In genomic region chr22:37955825-37956397, GRCh38 we compare ENCODE assay signal across 2 cellular contexts.
TF ChIP-seq lines count a peak whose summit lies in the region.
"Not testable (repeated sequence)": the region's sequence is repeated elsewhere in the genome, so short reads cannot be mapped to it uniquely, and the experiment has no call there.

No MANE protein-coding gene starts in this region.

TF ChIP-seq in HepG2, 621 proteins besides CTCF, POLR2A, EP300 and RAD21 (continues in another document):
- peak; percentile 24; the same call in 1 of the 2 replicates for TF ChIP-seq PITX1 (CRISPR knock-in tag; IDR thresholded peaks at IDR 0.05)
- TF ChIP-seq, protein P1, sequence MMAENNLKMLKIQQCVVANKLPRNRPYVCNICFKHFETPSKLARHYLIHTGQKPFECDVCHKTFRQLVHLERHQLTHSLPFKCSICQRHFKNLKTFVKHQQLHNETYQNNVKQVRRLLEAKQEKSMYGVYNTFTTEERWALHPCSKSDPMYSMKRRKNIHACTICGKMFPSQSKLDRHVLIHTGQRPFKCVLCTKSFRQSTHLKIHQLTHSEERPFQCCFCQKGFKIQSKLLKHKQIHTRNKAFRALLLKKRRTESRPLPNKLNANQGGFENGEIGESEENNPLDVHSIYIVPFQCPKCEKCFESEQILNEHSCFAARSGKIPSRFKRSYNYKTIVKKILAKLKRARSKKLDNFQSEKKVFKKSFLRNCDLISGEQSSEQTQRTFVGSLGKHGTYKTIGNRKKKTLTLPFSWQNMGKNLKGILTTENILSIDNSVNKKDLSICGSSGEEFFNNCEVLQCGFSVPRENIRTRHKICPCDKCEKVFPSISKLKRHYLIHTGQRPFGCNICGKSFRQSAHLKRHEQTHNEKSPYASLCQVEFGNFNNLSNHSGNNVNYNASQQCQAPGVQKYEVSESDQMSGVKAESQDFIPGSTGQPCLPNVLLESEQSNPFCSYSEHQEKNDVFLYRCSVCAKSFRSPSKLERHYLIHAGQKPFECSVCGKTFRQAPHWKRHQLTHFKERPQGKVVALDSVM (CRISPR knock-in tag; IDR thresholded peaks at IDR 0.05) = peak; percentile 91
- TF ChIP-seq NR2F6 (IDR thresholded peaks at IDR 0.05) = peak; percentile 42; the same call in 1 of the 2 replicates
- peak; percentile 19; the same call in 1 of the 2 replicates for TF ChIP-seq NR2F6 (CRISPR knock-in tag; IDR thresholded peaks at IDR 0.05)
- peak; percentile 43 for TF ChIP-seq SKI (IDR thresholded peaks at IDR 0.05; ENCODE audit: partially characterized antibody)
- not testable (repeated sequence) for TF ChIP-seq FOXP1 (IDR thresholded peaks at IDR 0.05); GABPA (IDR thresholded peaks at IDR 0.05; ENCODE audit: low read depth, low read length)
- TF ChIP-seq FOXP1 (CRISPR knock-in tag; IDR thresholded peaks at IDR 0.05) = peak; percentile 68; the same call in 1 of the 2 replicates
- TF ChIP-seq, protein P2, sequence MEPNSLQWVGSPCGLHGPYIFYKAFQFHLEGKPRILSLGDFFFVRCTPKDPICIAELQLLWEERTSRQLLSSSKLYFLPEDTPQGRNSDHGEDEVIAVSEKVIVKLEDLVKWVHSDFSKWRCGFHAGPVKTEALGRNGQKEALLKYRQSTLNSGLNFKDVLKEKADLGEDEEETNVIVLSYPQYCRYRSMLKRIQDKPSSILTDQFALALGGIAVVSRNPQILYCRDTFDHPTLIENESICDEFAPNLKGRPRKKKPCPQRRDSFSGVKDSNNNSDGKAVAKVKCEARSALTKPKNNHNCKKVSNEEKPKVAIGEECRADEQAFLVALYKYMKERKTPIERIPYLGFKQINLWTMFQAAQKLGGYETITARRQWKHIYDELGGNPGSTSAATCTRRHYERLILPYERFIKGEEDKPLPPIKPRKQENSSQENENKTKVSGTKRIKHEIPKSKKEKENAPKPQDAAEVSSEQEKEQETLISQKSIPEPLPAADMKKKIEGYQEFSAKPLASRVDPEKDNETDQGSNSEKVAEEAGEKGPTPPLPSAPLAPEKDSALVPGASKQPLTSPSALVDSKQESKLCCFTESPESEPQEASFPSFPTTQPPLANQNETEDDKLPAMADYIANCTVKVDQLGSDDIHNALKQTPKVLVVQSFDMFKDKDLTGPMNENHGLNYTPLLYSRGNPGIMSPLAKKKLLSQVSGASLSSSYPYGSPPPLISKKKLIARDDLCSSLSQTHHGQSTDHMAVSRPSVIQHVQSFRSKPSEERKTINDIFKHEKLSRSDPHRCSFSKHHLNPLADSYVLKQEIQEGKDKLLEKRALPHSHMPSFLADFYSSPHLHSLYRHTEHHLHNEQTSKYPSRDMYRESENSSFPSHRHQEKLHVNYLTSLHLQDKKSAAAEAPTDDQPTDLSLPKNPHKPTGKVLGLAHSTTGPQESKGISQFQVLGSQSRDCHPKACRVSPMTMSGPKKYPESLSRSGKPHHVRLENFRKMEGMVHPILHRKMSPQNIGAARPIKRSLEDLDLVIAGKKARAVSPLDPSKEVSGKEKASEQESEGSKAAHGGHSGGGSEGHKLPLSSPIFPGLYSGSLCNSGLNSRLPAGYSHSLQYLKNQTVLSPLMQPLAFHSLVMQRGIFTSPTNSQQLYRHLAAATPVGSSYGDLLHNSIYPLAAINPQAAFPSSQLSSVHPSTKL (CRISPR knock-in tag; IDR thresholded peaks at IDR 0.05) = peak; percentile 3; the same call in 1 of the 2 replicates
- peak; percentile 42; the same call in 1 of the 2 replicates for TF ChIP-seq GABPA (CRISPR knock-in tag; IDR thresholded peaks at IDR 0.05; ENCODE audit: low read depth)
- TF ChIP-seq, protein P3, sequence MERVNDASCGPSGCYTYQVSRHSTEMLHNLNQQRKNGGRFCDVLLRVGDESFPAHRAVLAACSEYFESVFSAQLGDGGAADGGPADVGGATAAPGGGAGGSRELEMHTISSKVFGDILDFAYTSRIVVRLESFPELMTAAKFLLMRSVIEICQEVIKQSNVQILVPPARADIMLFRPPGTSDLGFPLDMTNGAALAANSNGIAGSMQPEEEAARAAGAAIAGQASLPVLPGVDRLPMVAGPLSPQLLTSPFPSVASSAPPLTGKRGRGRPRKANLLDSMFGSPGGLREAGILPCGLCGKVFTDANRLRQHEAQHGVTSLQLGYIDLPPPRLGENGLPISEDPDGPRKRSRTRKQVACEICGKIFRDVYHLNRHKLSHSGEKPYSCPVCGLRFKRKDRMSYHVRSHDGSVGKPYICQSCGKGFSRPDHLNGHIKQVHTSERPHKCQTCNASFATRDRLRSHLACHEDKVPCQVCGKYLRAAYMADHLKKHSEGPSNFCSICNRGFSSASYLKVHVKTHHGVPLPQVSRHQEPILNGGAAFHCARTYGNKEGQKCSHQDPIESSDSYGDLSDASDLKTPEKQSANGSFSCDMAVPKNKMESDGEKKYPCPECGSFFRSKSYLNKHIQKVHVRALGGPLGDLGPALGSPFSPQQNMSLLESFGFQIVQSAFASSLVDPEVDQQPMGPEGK (CRISPR knock-in tag; IDR thresholded peaks at IDR 0.05) = peak; percentile 21; the same call in 1 of the 2 replicates
- TF ChIP-seq ZNF460 (CRISPR knock-in tag; IDR thresholded peaks at IDR 0.05; ENCODE audit: borderline replicate concordance) = peak; percentile 40; the same call in 1 of the 2 replicates
- TF ChIP-seq HMG20A (CRISPR knock-in tag; IDR thresholded peaks at IDR 0.05; ENCODE audit: borderline replicate concordance) = peak; percentile 37; the same call in 1 of the 2 replicates
- 0 out of 2 replicates have a peak, but pooled peaks have one; percentile 33 for TF ChIP-seq NCOR1 (IDR thresholded peaks at IDR 0.05; ENCODE audit: borderline replicate concordance, low read length)
- TF ChIP-seq HNF4A (CRISPR knock-in tag; IDR thresholded peaks at IDR 0.05) = peak; percentile 34
- TF ChIP-seq TFAP4 (IDR thresholded peaks at IDR 0.05; ENCODE audit: borderline replicate concordance, low read depth) = peak; percentile 85

TF ChIP-seq in liver, 16 proteins besides CTCF, POLR2A, EP300 and RAD21:
- peak; percentile 45 to 49 for TF ChIP-seq HNF4A (conservative IDR thresholded peaks at IDR 0.05)
- peak in 1 of 2 donors; percentile 14 for TF ChIP-seq RXRA (IDR thresholded peaks at IDR 0.05)
